21 cellular contexts compared by ENCODE assay signal in genomic region chr4:22363071-22363470, GRCh38.
DNase-seq lines count a peak whose midpoint lies in the region; FAIRE-seq and TF ChIP-seq lines count a peak whose summit lies in the region.
"Had no signal": no experiment of that assay in that cellular context is flagged by ENCODE, and none has a peak within 500 bp of the region (broad histone marks: within the 10 kb centered on the region; RNA-seq: fewer than 3 reads in every experiment).

No MANE protein-coding gene starts in this region.

- H3K36me3 ChIP-seq in astrocyte (ENCODE audit: insufficient read depth, low read length) = no peaks in the 10 kb centered on the region
- H3K36me3 ChIP-seq in right atrium auricular region = no peaks in the 10 kb centered on the region
- no peaks in the 10 kb centered on the region for H3K36me3 ChIP-seq in OCI-LY7 (ENCODE audit: insufficient read depth, low read length)

- no peaks in the 10 kb centered on the region for H3K79me2 ChIP-seq in astrocyte (ENCODE audit: insufficient read depth, low read length)
- no peaks in the 10 kb centered on the region for H3K79me2 ChIP-seq in OCI-LY7 (ENCODE audit: insufficient read depth, low read depth, low read length)

- H3K9ac ChIP-seq in astrocyte (ENCODE audit: low read length) = no peak overlapping the region

- H3K9me3 ChIP-seq in astrocyte (ENCODE audit: insufficient read depth, low read depth, low read length) = no peaks in the 10 kb centered on the region
- peaks cover 0 to 4% of the 10 kb centered on the region in 2 donors for H3K9me3 ChIP-seq in right atrium auricular region
- H3K9me3 ChIP-seq in OCI-LY7 (ENCODE audit: low read length) = no peaks in the 10 kb centered on the region

- H3K27ac ChIP-seq in astrocyte (ENCODE audit: low read depth, low read length) = no peak overlapping the region
- no peak overlapping the region for H3K27ac ChIP-seq in right atrium auricular region
- no peak overlapping the region for H3K27ac ChIP-seq in OCI-LY7 (ENCODE audit: low read depth, low read length, poor library complexity, severe bottlenecking)
- H3K27ac ChIP-seq: C4-2B had no signal

- H3K27me3 ChIP-seq in astrocyte (ENCODE audit: insufficient read depth, low read length) (no peaks in the 10 kb centered on the region), right atrium auricular region (no peaks in the 10 kb centered on the region)

- POLR2A ChIA-PET in OCI-LY7 (lab: Charles Lee) = no interaction called here

- DNase-seq in ELR (ENCODE audit: low read depth) (peak; percentile 72), LHCN-M2 (ENCODE audit: low read depth) (peak; percentile 15), astrocyte (ENCODE audit: low read depth) (no peak), putamen (ENCODE audit: low spot score) (peak; percentile 35), right atrium auricular region (ENCODE audit: low spot score) (no peak), NCI-H748 (lab: John Stamatoyannopoulos, UW; ENCODE audit: unreplicated experiment) (no peak), OCI-LY7 (ENCODE audit: low spot score) (no peak)
- DNase-seq: Calu3; CD8-positive, alpha-beta memory T cell; DMS153; GF-D8; KBM-7; NCI-H1092; NCI-H1436; NCI-H187 treated with DMSO at 0.1 percent for 48 hours; NCI-H748 treated with DMSO at 0.1 percent for 48 hours; SW 1271 had no signal

- no peaks in the 10 kb centered on the region for H4K20me1 ChIP-seq in astrocyte (ENCODE audit: insufficient read depth, low read length)
- H4K20me1 ChIP-seq in OCI-LY7 (ENCODE audit: insufficient read depth, low read length) = no peaks in the 10 kb centered on the region

- H3K27me3 Mint-ChIP-seq in astrocyte (ENCODE audit: low read depth, unreplicated experiment) = peaks cover 2% of the 10 kb centered on the region
- H3K27me3 Mint-ChIP-seq: CD8-positive, alpha-beta memory T cell had no signal

- no peaks in the 10 kb centered on the region for H3K4me1 Mint-ChIP-seq in astrocyte (ENCODE audit: low read depth, unreplicated experiment)
- H3K4me1 Mint-ChIP-seq: CD8-positive, alpha-beta memory T cell had no signal

- H3K4me3 ChIP-seq in astrocyte (ENCODE audit: insufficient read depth, low read depth, low read length) (no peak overlapping the region), right atrium auricular region (no peak overlapping the region), OCI-LY7 (ENCODE audit: low read depth, low read length, poor library complexity, severe bottlenecking) (no peak overlapping the region)

- H2AFZ ChIP-seq in astrocyte (ENCODE audit: low read depth, low read length) (no peak overlapping the region), OCI-LY7 (ENCODE audit: low read length) (no peak overlapping the region)

- H3K9me2 ChIP-seq in OCI-LY7 (ENCODE audit: insufficient read depth, low read length) = no peaks in the 10 kb centered on the region

- intact Hi-C loops in OCI-LY7 (cut with micrococcal nuclease; ENCODE audit: unreplicated experiment) = no loop called here

- TF ChIP-seq CTCF in astrocyte (IDR thresholded peaks at IDR 0.05; ENCODE audit: insufficient read depth, low read depth, low read length) = no peak
- no peak for TF ChIP-seq CTCF in right atrium auricular region (IDR thresholded peaks at IDR 0.05)
- no peak for TF ChIP-seq CTCF in OCI-LY7 (conservative IDR thresholded peaks at IDR 0.05; ENCODE audit: low read length)

- H3K36me3 Mint-ChIP-seq in astrocyte (ENCODE audit: low read depth, unreplicated experiment) = no peaks in the 10 kb centered on the region

- FAIRE-seq in astrocyte (lab: Jason Lieb, UNC) = no peak
- FAIRE-seq: A204.1, H54, HepG2 had no signal

- BruUV-seq in OCI-LY7 (replicated peaks; lab: Mats Ljungman, UMichigan) = no TSS peak

- no peak overlapping the region for H3K27ac Mint-ChIP-seq in astrocyte (ENCODE audit: unreplicated experiment)
- H3K27ac Mint-ChIP-seq: CD8-positive, alpha-beta memory T cell had no signal

- H3K4me2 ChIP-seq in astrocyte (ENCODE audit: low read length) (peak overlapping the region; percentile 25), OCI-LY7 (ENCODE audit: low read length) (no peak overlapping the region)

- no peak overlapping the region for H3K4me3 Mint-ChIP-seq in astrocyte (ENCODE audit: unreplicated experiment)
- H3K4me3 Mint-ChIP-seq: CD8-positive, alpha-beta memory T cell had no signal

- H3K4me1 ChIP-seq in astrocyte (ENCODE audit: insufficient read depth, low read length) (no peaks in the 10 kb centered on the region), right atrium auricular region (no peaks in the 10 kb centered on the region), OCI-LY7 (ENCODE audit: insufficient read depth, low read length, poor library complexity, severe bottlenecking) (no peaks in the 10 kb centered on the region)

- CTCF ChIA-PET in OCI-LY7 (lab: Charles Lee; ENCODE audit: unreplicated experiment) = no interaction called here

- H3K9me3 Mint-ChIP-seq in astrocyte (ENCODE audit: unreplicated experiment) = peaks cover 4% of the 10 kb centered on the region

Comparison
In these comparisons a context has a peak if more than half of its experiments do, and no peak if none do; other contexts are left out.
1. DNase-seq: peak in ELR (single experiment), LHCN-M2 (single experiment) and putamen (single experiment); none in astrocyte (single experiment), right atrium auricular region (single experiment), NCI-H748 (single experiment) and OCI-LY7 (single experiment).